Comparison of ENCODE assay signal across 13 cellular contexts in genomic region chr5:136020001-136020382, GRCh38. TPM values are rescaled to one million over a fixed set of nuclear protein-coding genes. Genes with fewer than 3 reads are reported as not detected.
DNase-seq lines count a peak whose midpoint lies in the region; ATAC-seq and TF ChIP-seq lines count a peak whose summit lies in the region.
"Had no signal": no experiment of that assay in that cellular context is flagged by ENCODE, and none has a peak within 500 bp of the region (broad histone marks: within the 10 kb centered on the region; RNA-seq: fewer than 3 reads in every experiment).

No MANE protein-coding gene starts in this region.

- intact Hi-C loops in PC-9 (cut with micrococcal nuclease; ENCODE audit: unreplicated experiment): loop anchor here (1.0 kb wide), 3 partner anchors 8 to 33 kb away; partner anchors contain the start of gene TGFBI
- intact Hi-C loops in tibial artery (cut with DNase I; ENCODE audit: low total_unique reads): no loop called here

- no peaks in the 10 kb centered on the region for H3K36me3 Mint-ChIP-seq in chondrocyte (ENCODE audit: low read depth)

- no peak overlapping the region for H3K4me3 Mint-ChIP-seq in chondrocyte (ENCODE audit: unreplicated experiment)

- H3K4me2 ChIP-seq in PC-9: peak overlapping the region; percentile 75

- H3K9me3 ChIP-seq in PC-9 (ENCODE audit: insufficient read depth, low read depth): 0 out of 2 replicates have a peak, but pooled peaks cover 12% of the 10 kb centered on the region
- H3K9me3 ChIP-seq in muscle layer of duodenum (ENCODE audit: control insufficient read depth in 1 of 2, low read length in 2 of 2): no peaks in the 10 kb centered on the region
- no peaks in the 10 kb centered on the region for H3K9me3 ChIP-seq in tibial artery
- H3K9me3 ChIP-seq: pancreas had no signal

- no peaks in the 10 kb centered on the region for H3K27me3 Mint-ChIP-seq in chondrocyte (ENCODE audit: low read depth)

- H2AFZ ChIP-seq in PC-9: 0 out of 2 replicates have a peak overlapping the region, but pooled peaks have one; percentile 52

- no peak for ATAC-seq in GM19455 (IDR thresholded peaks at IDR 0.05; ENCODE audit: unreplicated experiment)

- peaks cover 90% of the 10 kb centered on the region for H3K4me1 Mint-ChIP-seq in chondrocyte (ENCODE audit: low read depth)

- TSS peak; percentile 95 for BruUV-seq in PC-9 (replicated peaks; lab: Mats Ljungman, UMichigan)

- H3K27me3 ChIP-seq in PC-9 (ENCODE audit: insufficient read depth, low read depth) (no peaks in the 10 kb centered on the region), muscle layer of duodenum (ENCODE audit: low read depth, low read length) (no peaks in the 10 kb centered on the region), tibial artery (no peaks in the 10 kb centered on the region)
- H3K27me3 ChIP-seq: pancreas had no signal

- H3K4me3 ChIP-seq in PC-9 (peak overlapping the region; percentile 18; the same call in 1 of the 2 replicates), muscle layer of duodenum (ENCODE audit: low read depth in 1 of 2, low read length in 2 of 2) (no peak overlapping the region), tibial artery (no peak overlapping the region)
- H3K4me3 ChIP-seq: pancreas had no signal

- CTCF ChIA-PET in PC-9 (lab: Charles Lee): no interaction called here

- H4K20me1 ChIP-seq in PC-9 (ENCODE audit: insufficient read depth): no peaks in the 10 kb centered on the region

- peaks cover 65% of the 10 kb centered on the region for H3K4me1 ChIP-seq in PC-9 (replicated peaks; ENCODE audit: insufficient read depth)
- peaks cover 33 to 40% of the 10 kb centered on the region in 2 donors for H3K4me1 ChIP-seq in muscle layer of duodenum (ENCODE audit: control insufficient read depth in 1 of 2, insufficient read depth in 2 of 2, low read length in 2 of 2)
- peaks cover 0 to 94% (median 65%) of the 10 kb centered on the region in 4 donors for H3K4me1 ChIP-seq in tibial artery

- H3K27ac Mint-ChIP-seq in chondrocyte (ENCODE audit: unreplicated experiment): peak overlapping the region; percentile 95

- H3K36me3 ChIP-seq in PC-9 (ENCODE audit: low read depth): no peaks in the 10 kb centered on the region
- H3K36me3 ChIP-seq in muscle layer of duodenum (ENCODE audit: control insufficient read depth in 1 of 2, insufficient read depth in 2 of 2, low read length in 2 of 2): peaks cover 0 to 13% of the 10 kb centered on the region in 2 donors
- no peaks in the 10 kb centered on the region for H3K36me3 ChIP-seq in tibial artery
- H3K36me3 ChIP-seq: pancreas had no signal

- POLR2A ChIA-PET in PC-9 (lab: Charles Lee; ENCODE audit: unreplicated experiment): no interaction called here

- TF ChIP-seq CTCF in PC-9 (conservative IDR thresholded peaks at IDR 0.05) (no peak), chondrocyte (IDR thresholded peaks at IDR 0.05) (no peak), tibial artery (IDR thresholded peaks at IDR 0.05) (no peak)

- peaks cover 49% of the 10 kb centered on the region for H3F3A ChIP-seq in PC-9 (ENCODE audit: insufficient read depth, low read depth)

- H3K9me3 Mint-ChIP-seq in chondrocyte (ENCODE audit: low read depth): peaks cover 6% of the 10 kb centered on the region

- H3K79me2 ChIP-seq in PC-9 (ENCODE audit: low read depth): no peaks in the 10 kb centered on the region

- H3K9me2 ChIP-seq in PC-9 (ENCODE audit: insufficient read depth): no peaks in the 10 kb centered on the region

- H3K27ac ChIP-seq in PC-9 (peak overlapping the region; percentile 97), muscle layer of duodenum (ENCODE audit: low read length) (peak overlapping the region; percentile 69), tibial artery (peak overlapping the region; percentile 51 to 67)
- H3K27ac ChIP-seq: VCaP had no signal

- DNase-seq in PC-9 (no peak), chondrocyte (ENCODE audit: low spot score) (no peak), tibial artery (no peak), CD1c-positive myeloid dendritic cell (ENCODE audit: extremely low spot score) (no peak), DMS114 treated with DMSO at 0.1 percent for 48 hours (lab: John Stamatoyannopoulos, UW; ENCODE audit: unreplicated experiment) (no peak)
- DNase-seq: KG1, NCI-H1694, NCI-H526 treated with DMSO at 0.1 percent for 48 hours, SIG-M5 had no signal

RNA-seq across cellular contexts. Expression of gene TGFBI, which starts 8.8 kb away (rescaled TPM):
- total RNA-seq in PC-9 (2021) (430 and 437 TPM in 2 replicates), chondrocyte (491 to 631 TPM (median 620 TPM) in 3 replicates)
